ENCODE assay signal across 23 cellular contexts in genomic region chr11:43384393-43384792, GRCh38. TPM values are rescaled to one million over a fixed set of nuclear protein-coding genes. Genes with fewer than 3 reads are reported as not detected.
DNase-seq lines count a peak whose midpoint lies in the region; ATAC-seq and TF ChIP-seq lines count a peak whose summit lies in the region.
"Had no signal": no experiment of that assay in that cellular context is flagged by ENCODE, and none has a peak within 500 bp of the region (broad histone marks: within the 10 kb centered on the region; RNA-seq: fewer than 3 reads in every experiment).

No MANE protein-coding gene starts in this region.

- TF ChIP-seq CTCF in thyroid gland (IDR thresholded peaks at IDR 0.05) = no peak

- POLR2A ChIA-PET in activated CD8-positive, alpha-beta T cell treated with anti-CD3 and anti-CD28 coated beads, Interleukin-2, amount 10 ng/mL, durations not matched to agents 7 days and 5 days (lab: Charles Lee) = no interaction called here

- H3K9me3 ChIP-seq in T-helper 17 cell (ENCODE audit: control insufficient read depth, low read length, poor library complexity, severe bottlenecking) (no peaks in the 10 kb centered on the region), thyroid gland (no peaks in the 10 kb centered on the region)
- H3K9me3 ChIP-seq: BE2C, BLaER1 had no signal

- TF ChIP-seq POLR2A in thyroid gland (IDR thresholded peaks at IDR 0.05) = no peak

- H3K9me3 Mint-ChIP-seq in activated T-cell treated with anti-CD3 and anti-CD28 coated beads, Interleukin-2, amount 50 U/mL, for 24 hours = no peaks in the 10 kb centered on the region
- no peaks in the 10 kb centered on the region for H3K9me3 Mint-ChIP-seq in activated CD8-positive, alpha-beta T cell treated with anti-CD3 and anti-CD28 coated beads, Interleukin-2, amount 10 ng/mL, durations not matched to agents 7 days and 5 days (ENCODE audit: insufficient read depth)
- H3K9me3 Mint-ChIP-seq: CD14-positive monocyte; CD4-positive, alpha-beta memory T cell; CD4-positive, CD25-positive, alpha-beta regulatory T cell; CD8-positive, alpha-beta memory T cell had no signal

- H3K4me1 ChIP-seq in thyroid gland = peaks cover 13 to 24% of the 10 kb centered on the region in 2 donors
- H3K4me1 ChIP-seq: BE2C, BLaER1 had no signal

- WGBS in thyroid gland, 2 donors = 93 to 96% methylated on average over 5 of the region's 5 CpGs

- no peak overlapping the region for H3K4me3 Mint-ChIP-seq in T-helper 17 cell
- no peak overlapping the region for H3K4me3 Mint-ChIP-seq in activated T-cell treated with anti-CD3 and anti-CD28 coated beads, Interleukin-2, amount 50 U/mL, for 24 hours
- H3K4me3 Mint-ChIP-seq in activated CD8-positive, alpha-beta T cell treated with anti-CD3 and anti-CD28 coated beads, Interleukin-2, amount 10 ng/mL, durations not matched to agents 7 days and 5 days = no peak overlapping the region
- H3K4me3 Mint-ChIP-seq: CD14-positive monocyte; CD4-positive, alpha-beta memory T cell; CD4-positive, CD25-positive, alpha-beta regulatory T cell; CD8-positive, alpha-beta memory T cell had no signal

- no peak overlapping the region for H3K4me3 ChIP-seq in thyroid gland (replicated peaks in 1 of 3)
- H3K4me3 ChIP-seq: BLaER1 had no signal

- ATAC-seq in T-helper 17 cell (no peak), left lobe of liver (peak; percentile 51)
- no peak for ATAC-seq in activated CD8-positive, alpha-beta T cell treated with anti-CD3 and anti-CD28 coated beads, Interleukin-2, amount 10 ng/mL, durations not matched to agents 7 days and 5 days

- CTCF ChIA-PET in activated CD8-positive, alpha-beta T cell treated with anti-CD3 and anti-CD28 coated beads, Interleukin-2, amount 10 ng/mL, durations not matched to agents 7 days and 5 days (lab: Charles Lee) = no interaction called here

- no peaks in the 10 kb centered on the region for H3K27me3 Mint-ChIP-seq in T-helper 17 cell
- no peaks in the 10 kb centered on the region for H3K27me3 Mint-ChIP-seq in activated T-cell treated with anti-CD3 and anti-CD28 coated beads, Interleukin-2, amount 50 U/mL, for 24 hours
- no peaks in the 10 kb centered on the region for H3K27me3 Mint-ChIP-seq in activated CD8-positive, alpha-beta T cell treated with anti-CD3 and anti-CD28 coated beads, Interleukin-2, amount 10 ng/mL, durations not matched to agents 7 days and 5 days (ENCODE audit: low read depth)
- H3K27me3 Mint-ChIP-seq: CD4-positive, alpha-beta memory T cell; CD4-positive, CD25-positive, alpha-beta regulatory T cell; CD8-positive, alpha-beta memory T cell had no signal

- peak overlapping the region; percentile 81 for H3K27ac Mint-ChIP-seq in T-helper 17 cell
- H3K27ac Mint-ChIP-seq in activated T-cell treated with anti-CD3 and anti-CD28 coated beads, Interleukin-2, amount 50 U/mL, for 24 hours = no peak overlapping the region
- H3K27ac Mint-ChIP-seq in activated CD8-positive, alpha-beta T cell treated with anti-CD3 and anti-CD28 coated beads, Interleukin-2, amount 10 ng/mL, durations not matched to agents 7 days and 5 days = no peak overlapping the region

- intact Hi-C loops in thyroid gland (cut with DNase I) = no loop called here

- H3K36me3 ChIP-seq in thyroid gland = peaks cover 0 to under 1% of the 10 kb centered on the region in 2 donors
- H3K36me3 ChIP-seq: BE2C had no signal

- peaks cover 7% of the 10 kb centered on the region for H3K4me1 Mint-ChIP-seq in T-helper 17 cell
- H3K4me1 Mint-ChIP-seq in activated T-cell treated with anti-CD3 and anti-CD28 coated beads, Interleukin-2, amount 50 U/mL, for 24 hours (ENCODE audit: low read depth) = no peaks in the 10 kb centered on the region
- H3K4me1 Mint-ChIP-seq in activated CD8-positive, alpha-beta T cell treated with anti-CD3 and anti-CD28 coated beads, Interleukin-2, amount 10 ng/mL, durations not matched to agents 7 days and 5 days (ENCODE audit: low read depth) = no peaks in the 10 kb centered on the region
- H3K4me1 Mint-ChIP-seq: CD14-positive monocyte had no signal

- DNase-seq in T-helper 17 cell = no peak
- DNase-seq in left lobe of liver (ENCODE audit: low spot score) = no peak
- DNase-seq in thyroid gland = peak; percentile 35 to 65
- DNase-seq in activated T-cell treated with anti-CD3 and anti-CD28 coated beads, Interleukin-2, amount 50 U/mL, for 24 hours = no peak
- no peak for DNase-seq in activated CD8-positive, alpha-beta T cell treated with anti-CD3 and anti-CD28 coated beads, Interleukin-2, amount 10 ng/mL, durations not matched to agents 7 days and 5 days
- no peak for DNase-seq in medulla oblongata (ENCODE audit: extremely low spot score)
- DNase-seq: 8988T; ACHN; BE2C; C1 segment of cervical spinal cord; CD4-positive, alpha-beta memory T cell; CD4-positive, CD25-positive, alpha-beta regulatory T cell; CD8-positive, alpha-beta memory T cell; COR-L47; DMS 273 treated with DMSO at 0.1 percent for 48 hours; DMS153; DMS53; DMS79; DND-41; EL; GF-D8 had no signal

- H3K27ac ChIP-seq in thyroid gland = peak overlapping the region in 1 of 3 donors; percentile 82
- H3K27ac ChIP-seq: BLaER1 had no signal

- no peaks in the 10 kb centered on the region for H3K27me3 ChIP-seq in thyroid gland
- H3K27me3 ChIP-seq: BE2C, BLaER1 had no signal

- peaks cover 4% of the 10 kb centered on the region for H3K36me3 Mint-ChIP-seq in T-helper 17 cell (ENCODE audit: low read depth)
- H3K36me3 Mint-ChIP-seq in activated T-cell treated with anti-CD3 and anti-CD28 coated beads, Interleukin-2, amount 50 U/mL, for 24 hours (ENCODE audit: low read depth) = peaks cover 69% of the 10 kb centered on the region
- peaks cover 35% of the 10 kb centered on the region for H3K36me3 Mint-ChIP-seq in activated CD8-positive, alpha-beta T cell treated with anti-CD3 and anti-CD28 coated beads, Interleukin-2, amount 10 ng/mL, durations not matched to agents 7 days and 5 days (ENCODE audit: low read depth)

RNA-seq across cellular contexts. Expression of gene TTC17, which starts 25.7 kb away (rescaled TPM):
- 10 to 100 TPM; 95.4 to 98.0 TPM for total RNA-seq in T-helper 17 cell
- total RNA-seq in left lobe of liver = 49.0 TPM
- 100 to 1,000 TPM; 143 to 258 (median 192) TPM for total RNA-seq in thyroid gland
- total RNA-seq in activated CD8-positive, alpha-beta T cell treated with anti-CD3 and anti-CD28 coated beads, Interleukin-2, amount 10 ng/mL, durations not matched to agents 7 days and 5 days = 10 to 100 TPM; 56.9 to 60.5 TPM

Comparison
In these comparisons a context has a peak if more than half of its experiments do, and no peak if none do; other contexts are left out.
1. DNase-seq: peak in thyroid gland (2 of 2); none in T-helper 17 cell (0 of 3), left lobe of liver (single experiment), activated T-cell treated with anti-CD3 and anti-CD28 coated beads, Interleukin-2, amount 50 U/mL, for 24 hours (single experiment), activated CD8-positive, alpha-beta T cell treated with anti-CD3 and anti-CD28 coated beads, Interleukin-2, amount 10 ng/mL, durations not matched to agents 7 days and 5 days (single experiment) and medulla oblongata (single experiment).